ENCODE assay signal across 17 cellular contexts in the genomic region with DNA sequence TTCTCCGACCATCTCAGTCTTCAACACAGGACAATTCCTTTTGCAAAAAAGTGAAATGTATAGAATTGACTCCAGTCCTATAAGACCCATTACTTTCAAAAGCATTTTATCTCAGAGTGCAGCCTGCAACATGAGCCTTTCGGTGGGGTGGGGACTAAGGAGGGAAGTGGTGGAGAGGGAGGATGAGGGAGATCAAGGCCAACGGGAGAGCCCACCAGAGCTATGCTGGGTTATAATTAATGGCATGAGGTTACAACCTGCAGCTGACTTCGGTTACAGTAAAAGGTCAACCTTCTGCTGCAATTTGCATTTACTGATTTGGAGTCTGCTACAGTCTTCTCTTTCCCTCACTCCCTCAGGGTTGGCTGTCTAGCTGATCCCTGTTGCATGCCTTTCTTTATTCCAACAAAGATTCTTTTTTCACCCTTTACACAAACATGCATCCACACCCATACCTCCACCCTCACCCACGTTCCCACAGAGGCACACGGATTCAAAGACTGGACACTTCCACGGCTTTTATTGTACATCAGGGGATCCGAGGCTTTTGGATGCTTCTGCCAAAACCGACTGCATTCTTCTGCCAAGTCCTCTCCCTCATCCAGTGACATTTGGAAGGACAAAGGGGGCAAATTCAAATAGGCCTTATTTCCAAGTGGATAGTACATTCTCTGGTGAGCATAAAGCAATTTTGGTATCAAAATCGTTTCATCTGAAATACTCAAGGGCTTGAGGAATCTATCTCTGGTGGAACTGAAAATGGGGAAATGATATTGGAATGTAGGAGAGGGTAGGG.
"Had no signal": no experiment of that assay in that cellular context is flagged by ENCODE, and none has a peak within 500 bp of the region (broad histone marks: within the 10 kb centered on the region; RNA-seq: fewer than 3 reads in every experiment).

No MANE protein-coding gene starts in this region.

- H3K27ac Mint-ChIP-seq: natural killer cell; progenitor cell of endocrine pancreas; stimulated activated naive B cell treated with anti-CD40 and anti-IgM and Interleukin-4, amounts not matched to agents 10 μg/mL and 1 μg/mL and 100 μg/mL, for 72 hours; stimulated activated naive CD8-positive, alpha-beta T cell treated with anti-CD3 and anti-CD28 coated beads, Interleukin-15, amount 100 ng/mL, for 72 hours had no signal

- H3K27me3 ChIP-seq: dorsolateral prefrontal cortex, pancreas, right lobe of liver, testis, tibial nerve, upper lobe of right lung, vagina had no signal

- H3K4me3 ChIP-seq: dorsolateral prefrontal cortex, mucosa of descending colon, pancreas, right lobe of liver, testis, tibial nerve, upper lobe of right lung, vagina had no signal

- ATAC-seq: mucosa of descending colon; natural killer cell; pancreas; right lobe of liver; stimulated activated naive B cell treated with anti-CD40 and anti-IgM and Interleukin-4, amounts not matched to agents 10 μg/mL and 1 μg/mL and 100 μg/mL, for 72 hours; stimulated activated naive CD8-positive, alpha-beta T cell treated with anti-CD3 and anti-CD28 coated beads, Interleukin-15, amount 100 ng/mL, for 72 hours; upper lobe of right lung had no signal

- H3K4me1 Mint-ChIP-seq: natural killer cell; stimulated activated naive B cell treated with anti-CD40 and anti-IgM and Interleukin-4, amounts not matched to agents 10 μg/mL and 1 μg/mL and 100 μg/mL, for 72 hours; stimulated activated naive CD8-positive, alpha-beta T cell treated with anti-CD3 and anti-CD28 coated beads, Interleukin-15, amount 100 ng/mL, for 72 hours had no signal

- H3K4me1 ChIP-seq: pancreas, right lobe of liver, testis, upper lobe of right lung, vagina had no signal

- H3K27me3 Mint-ChIP-seq: progenitor cell of endocrine pancreas; stimulated activated naive B cell treated with anti-CD40 and anti-IgM and Interleukin-4, amounts not matched to agents 10 μg/mL and 1 μg/mL and 100 μg/mL, for 72 hours; stimulated activated naive CD8-positive, alpha-beta T cell treated with anti-CD3 and anti-CD28 coated beads, Interleukin-15, amount 100 ng/mL, for 72 hours had no signal

- H3K9me3 ChIP-seq: mucosa of descending colon, pancreas, right lobe of liver, testis, tibial nerve, upper lobe of right lung, vagina had no signal

- H3K36me3 Mint-ChIP-seq: natural killer cell; stimulated activated naive B cell treated with anti-CD40 and anti-IgM and Interleukin-4, amounts not matched to agents 10 μg/mL and 1 μg/mL and 100 μg/mL, for 72 hours had no signal

- H3K27ac ChIP-seq: dorsolateral prefrontal cortex, pancreas, right lobe of liver, testis, tibial nerve, upper lobe of right lung, vagina had no signal

- H3K9me3 Mint-ChIP-seq: stimulated activated naive B cell treated with anti-CD40 and anti-IgM and Interleukin-4, amounts not matched to agents 10 μg/mL and 1 μg/mL and 100 μg/mL, for 72 hours had no signal

- H3K36me3 ChIP-seq: pancreas, right lobe of liver, tibial nerve, upper lobe of right lung, vagina had no signal

- DNase-seq: cortex of kidney; dorsolateral prefrontal cortex; effector CD8-positive, alpha-beta T cell; mucosa of descending colon; natural killer cell; occipital lobe; pancreas; right lobe of liver; stimulated activated CD4-positive, alpha-beta T cell treated with anti-CD3 and anti-CD28 coated beads, Interleukin-2, amount 100 ng/mL, for 24 hours; stimulated activated CD4-positive, alpha-beta T cell treated with anti-CD3 and anti-CD28 coated beads, Interleukin-4, amount 100 ng/mL, for 4 hours; stimulated activated naive B cell treated with anti-CD40 and anti-IgM and Interleukin-4, amounts not matched to agents 10 μg/mL and 1 μg/mL and 100 μg/mL, for 72 hours; stimulated activated naive CD8-positive, alpha-beta T cell treated with anti-CD3 and anti-CD28 coated beads, Interleukin-15, amount 100 ng/mL, for 72 hours; testis; upper lobe of right lung had no signal

- H3K4me3 Mint-ChIP-seq: natural killer cell; stimulated activated naive B cell treated with anti-CD40 and anti-IgM and Interleukin-4, amounts not matched to agents 10 μg/mL and 1 μg/mL and 100 μg/mL, for 72 hours; stimulated activated naive CD8-positive, alpha-beta T cell treated with anti-CD3 and anti-CD28 coated beads, Interleukin-15, amount 100 ng/mL, for 72 hours had no signal
